Comparison of ENCODE assay signal across 1 cellular context in genomic region chr1:47235280-47235679, GRCh38.
TF ChIP-seq lines count a peak whose summit lies in the region.

No MANE protein-coding gene starts in this region.

TF ChIP-seq in GM12878, 131 proteins besides CTCF, POLR2A, EP300 and RAD21:
- no peak for TF ChIP-seq HDGF (IDR thresholded peaks at IDR 0.05)
- no peak for TF ChIP-seq STAT3 (IDR thresholded peaks at IDR 0.05; ENCODE audit: low read depth, low read length)
- TF ChIP-seq TBL1XR1 (IDR thresholded peaks at IDR 0.05; ENCODE audit: low read depth, low read length) = no peak
- TF ChIP-seq NR2C1 (IDR thresholded peaks at IDR 0.05) = no peak
- no peak for TF ChIP-seq DPF2 (IDR thresholded peaks at IDR 0.05)
- no peak for TF ChIP-seq ZNF622 (IDR thresholded peaks at IDR 0.05)
- TF ChIP-seq RCOR1 (conservative IDR thresholded peaks at IDR 0.05; ENCODE audit: low read depth, low read length) = no peak
- no peak for TF ChIP-seq POLR2AphosphoS2 (IDR thresholded peaks at IDR 0.05; ENCODE audit: low read depth, low read length)
- TF ChIP-seq KLF5 (IDR thresholded peaks at IDR 0.05; ENCODE audit: partially characterized antibody) = no peak
- no peak for TF ChIP-seq MTA3 (IDR thresholded peaks at IDR 0.05; ENCODE audit: borderline replicate concordance, low read length)
- no peak for TF ChIP-seq ZBTB4 (CRISPR knock-in tag; IDR thresholded peaks at IDR 0.05)
- TF ChIP-seq FOXM1 (IDR thresholded peaks at IDR 0.05; ENCODE audit: low read depth, low read length) = no peak
- no peak for TF ChIP-seq ZZZ3 (IDR thresholded peaks at IDR 0.05; ENCODE audit: control insufficient read depth, insufficient read length, low read depth)
- TF ChIP-seq BACH1 (IDR thresholded peaks at IDR 0.05; ENCODE audit: borderline replicate concordance) = no peak
- no peak for TF ChIP-seq IKZF2 (IDR thresholded peaks at IDR 0.05)
- no peak for TF ChIP-seq ESRRA (IDR thresholded peaks at IDR 0.05; ENCODE audit: low read length)
- no peak for TF ChIP-seq IKZF1 (conservative IDR thresholded peaks at IDR 0.05)
- TF ChIP-seq USF1 (IDR thresholded peaks at IDR 0.05; ENCODE audit: borderline replicate concordance, extremely low read length, insufficient read depth, low read depth, low read length) = no peak
TF ChIP-seq in GM12878: peak in this region for 0.
